27 cellular contexts compared by ENCODE assay signal in the genomic region with DNA sequence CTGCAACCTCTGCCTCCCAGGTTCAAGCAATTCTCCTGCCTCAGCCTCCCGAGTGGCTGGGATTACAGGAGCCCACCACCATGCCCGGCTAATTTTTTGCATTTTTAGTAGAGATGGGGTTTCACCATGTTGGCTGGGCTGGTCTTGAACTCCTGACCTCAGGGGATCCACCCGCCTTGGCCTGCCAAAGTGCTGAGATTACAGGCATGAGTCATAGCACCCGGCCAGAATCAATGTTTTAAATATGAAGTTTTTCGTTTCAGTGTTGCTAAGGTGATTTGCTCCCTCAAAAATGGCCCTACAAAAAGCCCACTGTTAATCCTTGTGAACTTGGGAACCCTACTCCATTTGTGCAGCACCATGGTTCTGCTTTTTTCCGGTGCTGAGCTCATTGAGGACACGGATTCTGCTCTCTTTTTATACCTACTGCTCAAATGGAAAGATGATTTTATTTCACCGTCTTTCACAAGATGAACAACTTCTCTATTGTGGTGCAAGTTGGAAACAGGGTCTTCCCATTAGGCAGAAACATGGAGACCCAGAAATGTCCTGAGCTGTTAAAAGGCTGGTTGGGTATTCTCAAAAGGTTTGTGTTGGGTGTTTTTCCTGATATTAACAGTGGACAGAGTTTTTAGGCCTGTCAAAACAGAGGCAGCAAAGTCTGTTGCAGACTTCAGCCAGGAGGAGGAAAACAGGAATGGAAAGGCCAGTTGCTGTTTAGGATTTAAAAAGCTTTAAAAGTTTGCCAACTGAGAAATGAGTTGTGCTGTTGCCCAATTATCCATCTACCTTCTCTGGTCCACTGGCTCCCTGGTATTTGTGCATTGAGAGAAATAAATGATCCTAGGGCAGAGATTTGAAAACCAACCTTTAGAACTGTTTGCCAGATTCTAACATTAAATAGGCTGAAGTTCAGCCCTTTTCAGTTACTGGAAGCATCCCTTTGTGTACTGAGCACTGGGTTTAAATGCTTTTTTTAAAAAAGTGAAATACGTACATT.
DNase-seq lines count a peak whose midpoint lies in the region; ATAC-seq and TF ChIP-seq lines count a peak whose summit lies in the region.
"Had no signal": no experiment of that assay in that cellular context is flagged by ENCODE, and none has a peak within 500 bp of the region (broad histone marks: within the 10 kb centered on the region; RNA-seq: fewer than 3 reads in every experiment).

No MANE protein-coding gene starts in this region.

- H3K9me3 ChIP-seq in SJSA1 (replicated peaks) (peaks cover 16% of the 10 kb centered on the region), stomach smooth muscle (ENCODE audit: control insufficient read depth in 2 of 2, low read length in 2 of 2) (peaks cover 3 to 6% of the 10 kb centered on the region in 2 donors), gastroesophageal sphincter (no peaks in the 10 kb centered on the region)
- H3K9me3 ChIP-seq: adrenal gland, HAP-1, neutrophil, transverse colon had no signal

- no peaks in the 10 kb centered on the region for H3K36me3 ChIP-seq in SJSA1
- H3K36me3 ChIP-seq in stomach smooth muscle (ENCODE audit: control insufficient read depth in 2 of 2, insufficient read depth in 2 of 2, low read length in 2 of 2) = no peaks in the 10 kb centered on the region
- H3K36me3 ChIP-seq in gastroesophageal sphincter = no peaks in the 10 kb centered on the region
- H3K36me3 ChIP-seq: adrenal gland, HAP-1, neutrophil, spleen, transverse colon had no signal

- no peak overlapping the region for H3K4me3 ChIP-seq in SJSA1
- no peak overlapping the region for H3K4me3 ChIP-seq in stomach smooth muscle (ENCODE audit: low read length in 2 of 2)
- no peak overlapping the region for H3K4me3 ChIP-seq in gastroesophageal sphincter
- H3K4me3 ChIP-seq: adrenal gland, dorsolateral prefrontal cortex, HAP-1, mucosa of descending colon, spleen, transverse colon had no signal

- TF ChIP-seq POLR2A in gastroesophageal sphincter (IDR thresholded peaks at IDR 0.05) = no peak

- H3K9ac ChIP-seq in stomach smooth muscle (ENCODE audit: low read length in 2 of 2) = no peak overlapping the region

- TF ChIP-seq EP300 in gastroesophageal sphincter (IDR thresholded peaks at IDR 0.05) = no peak

- 24 to 36% methylated on average over 6 of the region's 9 CpGs for WGBS in gastroesophageal sphincter (ENCODE audit: low coverage in 1 of 2), 2 donors

- DNase-seq in SJSA1 (ENCODE audit: low read depth in 1 of 2, low spot score in 2 of 2) (peak; percentile 63 to 83), dedifferentiated amniotic fluid mesenchymal stem cell (ENCODE audit: extremely low spot score) (peak; percentile 54), iris pigment epithelial cell (ENCODE audit: low read depth) (peak; percentile 26), SW 1271 (lab: John Stamatoyannopoulos, UW) (no peak), MV-4-11 (lab: John Stamatoyannopoulos, UW) (no peak), occipital lobe (lab: John Stamatoyannopoulos, UW) (no peak)
- DNase-seq: activated CD8-positive, alpha-beta T cell treated with anti-CD3 and anti-CD28 coated beads for 36 hours; adrenal gland; CD8-positive, alpha-beta memory T cell; central memory CD4-positive, alpha-beta T cell; dorsolateral prefrontal cortex; GF-D8; mucosa of descending colon; NCI-H1694; NCI-H2171 treated with DMSO at 0.1 percent for 48 hours; NCI-H774; retina; spleen; stimulated activated CD4-positive, alpha-beta T cell treated with anti-CD3 and anti-CD28 coated beads, Interleukin-4, amount 100 ng/mL, for 1 hour; stimulated activated naive CD4-positive, alpha-beta T cell; T1000; transverse colon had no signal

- no peak overlapping the region for H3K27ac ChIP-seq in SJSA1
- H3K27ac ChIP-seq in stomach smooth muscle (ENCODE audit: low read length) = peak overlapping the region; percentile 66
- peak overlapping the region in 1 of 4 donors; percentile 33 for H3K27ac ChIP-seq in gastroesophageal sphincter
- H3K27ac ChIP-seq: adrenal gland, neutrophil, spleen, transverse colon had no signal

- no peak for TF ChIP-seq CTCF in gastroesophageal sphincter (IDR thresholded peaks at IDR 0.05)

- no peak for ATAC-seq in gastroesophageal sphincter
- ATAC-seq: activated CD4-positive, CD25-positive, alpha-beta regulatory T cell treated with anti-CD3 and anti-CD28 coated beads, Interleukin-2, amount 50 U/mL, for 24 hours; activated CD8-positive, alpha-beta T cell treated with anti-CD3 and anti-CD28 coated beads for 36 hours; mucosa of descending colon had no signal

- H3K27me3 ChIP-seq in SJSA1 (replicated peaks) (peaks cover 80% of the 10 kb centered on the region), stomach smooth muscle (ENCODE audit: control insufficient read depth in 1 of 2, insufficient read depth in 2 of 2, low read length in 2 of 2) (no peaks in the 10 kb centered on the region), gastroesophageal sphincter (no peaks in the 10 kb centered on the region)
- H3K27me3 ChIP-seq: adrenal gland, dorsolateral prefrontal cortex, neutrophil, transverse colon had no signal

- H3K4me1 ChIP-seq in SJSA1 (replicated peaks) (no peaks in the 10 kb centered on the region), stomach smooth muscle (ENCODE audit: control insufficient read depth, insufficient read depth, low read length) (peaks cover 28% of the 10 kb centered on the region), gastroesophageal sphincter (peaks cover 0 to 25% (median 0%) of the 10 kb centered on the region in 3 donors)
- H3K4me1 ChIP-seq: adrenal gland, HAP-1, spleen, transverse colon had no signal

Comparison
In these comparisons a context has a peak if more than half of its experiments do, and no peak if none do; other contexts are left out.
1. DNase-seq: peak in SJSA1 (2 of 2), dedifferentiated amniotic fluid mesenchymal stem cell (single experiment) and iris pigment epithelial cell (single experiment); none in SW 1271 (0 of 2), MV-4-11 (single experiment) and occipital lobe (single experiment).